ENCODE assay signal across 8 cellular contexts in the genomic region with DNA sequence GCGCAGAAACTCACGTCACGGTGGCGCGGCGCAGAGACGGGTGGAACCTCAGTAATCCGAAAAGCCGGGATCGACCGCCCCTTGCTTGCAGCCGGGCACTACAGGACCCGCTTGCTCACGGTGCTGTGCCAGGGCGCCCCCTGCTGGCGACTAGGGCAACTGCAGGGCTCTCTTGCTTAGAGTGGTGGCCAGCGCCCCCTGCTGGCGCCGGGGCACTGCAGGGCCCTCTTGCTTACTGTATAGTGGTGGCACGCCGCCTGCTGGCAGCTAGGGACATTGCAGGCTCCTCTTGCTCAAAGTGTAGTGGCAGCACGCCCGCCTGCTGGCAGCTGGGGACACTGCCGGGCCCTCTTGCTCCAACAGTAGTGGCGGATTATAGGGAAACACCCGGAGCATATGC. TPM values are rescaled to one million over a fixed set of nuclear protein-coding genes. Genes with fewer than 3 reads are reported as not detected.
DNase-seq lines count a peak whose midpoint lies in the region; TF ChIP-seq lines count a peak whose summit lies in the region.
"Not testable (repeated sequence)": the region's sequence is repeated elsewhere in the genome, so short reads cannot be mapped to it uniquely, and the experiment has no call there.

No MANE protein-coding gene starts in this region.

- not testable (repeated sequence) for H3K27me3 Mint-ChIP-seq in nephron progenitor cell (ENCODE audit: low read depth, poor library complexity)

- DNase-seq in BE2C (peak; percentile 79), NCI-H774 (lab: John Stamatoyannopoulos, UW) (peak; percentile 2), nephron progenitor cell (peak; percentile 81)
- peak; percentile 59 to 74 (median 66) for DNase-seq in activated CD4-positive, CD25-positive, alpha-beta regulatory T cell (lab: John Stamatoyannopoulos, UW)
- DNase-seq in activated naive CD4-positive, alpha-beta T cell treated with Interleukin-2 at 50 U/mL for 16 hours, result peak; percentile 89
- not testable (repeated sequence) for DNase-seq in fibroblast of mammary gland (ENCODE audit: low read depth)
- DNase-seq in stimulated activated CD8-positive, alpha-beta memory T cell treated with anti-CD3 and anti-CD28 coated beads, Interleukin-15, amount 100 ng/mL, for 4 hours (ENCODE audit: low read depth in 2 of 2), result peak; percentile 68 to 83

- not testable (repeated sequence) for H3K4me3 Mint-ChIP-seq in nephron progenitor cell

- H3K4me2 ChIP-seq in KMS-11, result not testable (repeated sequence)

- not testable (repeated sequence) for H3K79me2 ChIP-seq in KMS-11 (ENCODE audit: insufficient read depth, low read depth)

- H3K4me3 ChIP-seq in BE2C (ENCODE audit: low read depth, low read length); KMS-11 (IDR thresholded peaks at IDR 0.05; ENCODE audit: insufficient read depth, low read depth, low read length); fibroblast of mammary gland (ENCODE audit: control insufficient read depth, low read depth, low read length): not testable (repeated sequence)

- TF ChIP-seq CTCF in BE2C (IDR thresholded peaks at IDR 0.05; ENCODE audit: low read depth, low read length) (peak; percentile 37), KMS-11 (conservative IDR thresholded peaks at IDR 0.05; ENCODE audit: low read depth, low read length) (peak; percentile 66), fibroblast of mammary gland (conservative IDR thresholded peaks at IDR 0.05; ENCODE audit: control insufficient read depth, insufficient read depth, low read depth, low read length) (peak; percentile 30), nephron progenitor cell (IDR thresholded peaks at IDR 0.05) (peak; percentile 28)

- H3K27ac Mint-ChIP-seq in nephron progenitor cell, result not testable (repeated sequence)

- not testable (repeated sequence) for H3K27me3 ChIP-seq in BE2C; KMS-11 (ENCODE audit: insufficient read depth, low read depth)

- not testable (repeated sequence) for H3K27ac ChIP-seq in KMS-11

- H2AFZ ChIP-seq in KMS-11 (ENCODE audit: low read depth), result not testable (repeated sequence)

- H3K36me3 ChIP-seq in BE2C; KMS-11 (ENCODE audit: insufficient read depth): not testable (repeated sequence)

- H3K9me3 ChIP-seq in BE2C, result not testable (repeated sequence)

- not testable (repeated sequence) for H3K9me3 Mint-ChIP-seq in nephron progenitor cell

- not testable (repeated sequence) for H3K9ac ChIP-seq in KMS-11

- not testable (repeated sequence) for H3K4me1 ChIP-seq in BE2C; KMS-11 (ENCODE audit: low read depth, poor library complexity, severe bottlenecking)

- H4K20me1 ChIP-seq in KMS-11 (ENCODE audit: insufficient read depth), result not testable (repeated sequence)

- not testable (repeated sequence) for H3K36me3 Mint-ChIP-seq in nephron progenitor cell (ENCODE audit: low read depth)

- not testable (repeated sequence) for H3K4me1 Mint-ChIP-seq in nephron progenitor cell

RNA-seq across cellular contexts. Expression of gene POLR3K, which starts 42.6 kb away (rescaled TPM):
- polyA plus RNA-seq in BE2C (2012; ENCODE audit: insufficient read depth, insufficient read length, low read depth), result 55.3 TPM

RNA-seq across cellular contexts. Expression of gene SNRNP25, which starts 42.9 kb away (rescaled TPM):
- polyA plus RNA-seq in BE2C (2012; ENCODE audit: insufficient read depth, insufficient read length, low read depth), result 80.0 TPM
